Comparison of ENCODE assay signal across 13 cellular contexts in the genomic region with DNA sequence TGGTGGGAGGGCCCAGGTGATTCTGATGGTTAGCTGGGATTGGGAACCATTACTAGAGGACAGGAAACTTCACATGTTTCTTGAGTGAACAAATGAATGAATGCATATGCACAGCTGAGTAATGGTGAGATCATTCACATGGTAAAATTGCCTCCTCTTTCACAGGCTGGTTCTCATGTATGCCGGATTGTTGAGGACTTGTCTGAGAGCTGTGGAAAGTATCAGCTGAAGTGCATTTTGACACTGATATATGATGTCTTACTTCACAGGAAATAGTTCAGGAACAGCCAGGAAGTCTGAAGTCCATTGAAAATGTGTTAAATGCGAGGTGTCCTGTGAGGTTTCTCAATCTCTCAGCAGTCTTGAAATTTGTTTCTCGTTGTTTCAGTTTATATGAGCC.
DNase-seq lines count a peak whose midpoint lies in the region; ATAC-seq and TF ChIP-seq lines count a peak whose summit lies in the region.
"Had no signal": no experiment of that assay in that cellular context is flagged by ENCODE, and none has a peak within 500 bp of the region (broad histone marks: within the 10 kb centered on the region; RNA-seq: fewer than 3 reads in every experiment).

No MANE protein-coding gene starts in this region.

- peaks cover 3% of the 10 kb centered on the region; the same call in 1 of the 2 replicates for H3K9me1 ChIP-seq in IMR-90 (ENCODE audit: insufficient read depth, low read length)

- no TSS peak for BruUV-seq in A673 (replicated peaks; lab: Mats Ljungman, UMichigan)
- no TSS peak for BruUV-seq in IMR-90 (replicated peaks; lab: Mats Ljungman, UMichigan)

- H3K18ac ChIP-seq in IMR-90 (ENCODE audit: low read depth, low read length): no peak overlapping the region

- H3K14ac ChIP-seq in IMR-90 (replicated peaks; ENCODE audit: low read depth, low read length): peak overlapping the region; percentile 66

- DNase-seq in A673 (ENCODE audit: low spot score) (peak; percentile 89), IMR-90 (peak; percentile 80), amniotic epithelial cell (ENCODE audit: low read depth) (peak; percentile 81), glomerular visceral epithelial cell (ENCODE audit: extremely low spot score) (peak; percentile 6), NCI-H526 treated with DMSO at 0.1 percent for 48 hours (lab: John Stamatoyannopoulos, UW) (no peak), GOT3 (lab: John Stamatoyannopoulos, UW) (no peak), NCI-H1436 (lab: John Stamatoyannopoulos, UW) (no peak)
- DNase-seq: activated CD4-positive, alpha-beta T cell treated with anti-CD3 and anti-CD28 coated beads, Interleukin-2, amount 50 U/mL, for 1 hour; MG63; NCI-H446 treated with DMSO at 0.1 percent for 48 hours had no signal

- 50% methylated on average over 1 of the region's 3 CpGs; no CpG with 5 or more reads in 1 of the 2 experiments for WGBS in IMR-90 (ENCODE audit: extremely low coverage in 2 of 2, insufficient read length in 1 of 2), 2 experiments

- peak overlapping the region; percentile 78; the same call in 1 of the 2 replicates for H3K23ac ChIP-seq in IMR-90 (ENCODE audit: low read depth, low read length)

- H3K9ac ChIP-seq in IMR-90 (ENCODE audit: low read depth, low read length): no peak overlapping the region

- H4K8ac ChIP-seq in IMR-90 (ENCODE audit: low read depth in 2 of 2, low read length in 2 of 2): peak overlapping the region in 1 of 2 experiments; percentile 3; a peak in 1 of 4 replicates

- H2BK120ac ChIP-seq in IMR-90 (ENCODE audit: low read depth, low read length): 0 out of 2 replicates have a peak overlapping the region, but pooled peaks have one; percentile 32

- no peak overlapping the region for H2AFZ ChIP-seq in IMR-90 (replicated peaks; ENCODE audit: low read length, poor library complexity)

- no peak overlapping the region for H2AK9ac ChIP-seq in IMR-90 (replicated peaks; ENCODE audit: low read depth, low read length, poor library complexity)

- dilution Hi-C loops in IMR-90 (cut with HindIII; ENCODE audit: low sequenced_read_pairs, unreplicated experiment): no loop called here

- H2BK5ac ChIP-seq in IMR-90 (ENCODE audit: low read depth, low read length, poor library complexity, severe bottlenecking): peak overlapping the region; percentile 27

- no peaks in the 10 kb centered on the region for H3K36me3 ChIP-seq in A673 (ENCODE audit: insufficient read depth, low read length, poor library complexity, severe bottlenecking)
- H3K36me3 ChIP-seq in IMR-90 (ENCODE audit: control insufficient read depth, insufficient read depth, low read length): no peaks in the 10 kb centered on the region
- H3K36me3 ChIP-seq: MG63, vagina had no signal

- no peak for TF ChIP-seq POLR2A in IMR-90 (IDR thresholded peaks at IDR 0.05; ENCODE audit: low read depth, low read length)

- 0 out of 2 replicates have a peak overlapping the region, but pooled peaks have one; percentile 8 for H2BK20ac ChIP-seq in IMR-90 (ENCODE audit: low read depth, low read length)

- peak overlapping the region; percentile 18; the same call in 1 of the 2 replicates for H3K4me2 ChIP-seq in IMR-90 (ENCODE audit: low read depth, low read length)

- CTCF ChIA-PET in A673 (lab: Charles Lee): interaction anchor here (0.7 to 0.9 kb wide), 2 partner anchors 78 to 432 kb away, joined by 3 to 5 read pairs; no protein-coding TSS in a partner anchor
- CTCF ChIA-PET in IMR-90 (lab: Yijun Ruan, JAX): interaction anchor here (1.0 kb wide), 1 partner anchor 13 kb away, joined by 3 read pairs; no protein-coding TSS in a partner anchor

- ATAC-seq in IMR-90 (ENCODE audit: low read depth) (peak; percentile 48), GM19351 (IDR thresholded peaks at IDR 0.05; ENCODE audit: unreplicated experiment) (no peak)
- ATAC-seq: Panc1 had no signal

- H3K79me1 ChIP-seq in IMR-90 (ENCODE audit: low read depth in 1 of 2, low read length in 2 of 2): no peaks in the 10 kb centered on the region

- intact Hi-C loops in A673 (cut with micrococcal nuclease; ENCODE audit: unreplicated experiment): no loop called here
- intact Hi-C loops in IMR-90 (cut with micrococcal nuclease): no loop called here

- 0 out of 2 replicates have a peak overlapping the region, but pooled peaks have one; percentile 28 for H4K91ac ChIP-seq in IMR-90 (ENCODE audit: insufficient read depth, low read depth, low read length)

- H3K4me3 ChIP-seq in A673 (ENCODE audit: low read depth, low read length, poor library complexity, severe bottlenecking): no peak overlapping the region
- H3K4me3 ChIP-seq in IMR-90 (ENCODE audit: insufficient read depth, low read depth, low read length): no peak overlapping the region
- H3K4me3 ChIP-seq: MG63, vagina had no signal

- H4K20me1 ChIP-seq in IMR-90 (ENCODE audit: insufficient read depth, low read length): no peaks in the 10 kb centered on the region

- H3K9me3 ChIP-seq in A673 (ENCODE audit: low read depth, low read length, poor library complexity, severe bottlenecking) (no peaks in the 10 kb centered on the region), IMR-90 (ENCODE audit: control insufficient read depth, insufficient read depth, low read length) (no peaks in the 10 kb centered on the region)
- H3K9me3 ChIP-seq: MG63, vagina had no signal

- TF ChIP-seq CTCF in A673 (conservative IDR thresholded peaks at IDR 0.05; ENCODE audit: low read depth, low read length) (no peak), IMR-90 (conservative IDR thresholded peaks at IDR 0.05; ENCODE audit: low read depth, low read length) (no peak)

- 0 out of 3 replicates have a peak overlapping the region, but pooled peaks have one; percentile 20 for H2BK15ac ChIP-seq in IMR-90 (ENCODE audit: low read depth, low read length)

- no peak for TF ChIP-seq RAD21 in IMR-90 (IDR thresholded peaks at IDR 0.05; ENCODE audit: low read length)

- no peak overlapping the region for H3K4ac ChIP-seq in IMR-90 (ENCODE audit: low read depth, low read length)

- H3K27me3 ChIP-seq in A673 (replicated peaks; ENCODE audit: insufficient read depth, low read depth, low read length, poor library complexity) (no peaks in the 10 kb centered on the region), IMR-90 (ENCODE audit: control insufficient read depth, insufficient read depth, low read length) (no peaks in the 10 kb centered on the region; the same call in 1 of the 2 replicates)
- H3K27me3 ChIP-seq: MG63, vagina had no signal

- H3K4me1 ChIP-seq in A673 (ENCODE audit: insufficient read depth, low read length, poor library complexity, severe bottlenecking) (peaks cover 13% of the 10 kb centered on the region), IMR-90 (ENCODE audit: control insufficient read depth, insufficient read depth, low read length) (peaks cover 3% of the 10 kb centered on the region; the same call in 1 of the 2 replicates)

- H4K5ac ChIP-seq in IMR-90 (ENCODE audit: low read depth, low read length): no peak overlapping the region; the same call in 1 of the 2 replicates

- POLR2A ChIA-PET in A673 (lab: Charles Lee; ENCODE audit: low non-redundant PET): interaction anchor here (0.6 kb wide), 2 partner anchors 203 to 1040 kb away, joined by 3 to 11 read pairs; no protein-coding TSS in a partner anchor
- POLR2A ChIA-PET in IMR-90 (lab: Charles Lee; ENCODE audit: unreplicated experiment): no interaction called here

- H3K27ac ChIP-seq in A673 (ENCODE audit: low read depth, low read length, poor library complexity, severe bottlenecking): peak overlapping the region; percentile 45
- H3K27ac ChIP-seq in IMR-90 (ENCODE audit: insufficient read depth, low read length): no peak overlapping the region

- in situ Hi-C loops in IMR-90 (cut with MboI; ENCODE audit: low sequenced_read_pairs): no loop called here

- H3K56ac ChIP-seq in IMR-90 (ENCODE audit: extremely low read depth, insufficient read depth, low read length): no peak overlapping the region

- no peak overlapping the region for H2AK5ac ChIP-seq in IMR-90 (ENCODE audit: low read depth, low read length)

TF ChIP-seq in IMR-90, 13 proteins besides CTCF, POLR2A, EP300 and RAD21:
- no peak for TF ChIP-seq MAFK (IDR thresholded peaks at IDR 0.05; ENCODE audit: low read depth, low read length)

Comparison
In these comparisons a context has a peak if more than half of its experiments do, and no peak if none do; other contexts are left out.
1. DNase-seq: peak in A673 (single experiment), IMR-90 (single experiment), amniotic epithelial cell (single experiment) and glomerular visceral epithelial cell (single experiment); none in NCI-H526 treated with DMSO at 0.1 percent for 48 hours (single experiment), GOT3 (single experiment) and NCI-H1436 (single experiment).